8 cellular contexts compared by ENCODE assay signal in genomic region chr13:113820813-113821651, GRCh38. TPM values are rescaled to one million over a fixed set of nuclear protein-coding genes. Genes with fewer than 3 reads are reported as not detected.
DNase-seq lines count a peak whose midpoint lies in the region; ATAC-seq and TF ChIP-seq lines count a peak whose summit lies in the region.

No MANE protein-coding gene starts in this region.

- peak overlapping the region; percentile 48 for H3K4me3 Mint-ChIP-seq in mesothelial cell of epicardium

- intact Hi-C loops in aorta (cut with DNase I): no loop called here

- 57 to 60% methylated on average over 54 of the region's 54 CpGs for WGBS in aorta, 2 donors

- no peaks in the 10 kb centered on the region for H3K27me3 Mint-ChIP-seq in mesothelial cell of epicardium (ENCODE audit: low read depth)

- peaks cover 27% of the 10 kb centered on the region for H3K4me1 Mint-ChIP-seq in mesothelial cell of epicardium

- no peak for TF ChIP-seq CTCF in mesothelial cell of epicardium (IDR thresholded peaks at IDR 0.05; ENCODE audit: unreplicated experiment)

- in situ Hi-C loops in Caki2 (cut with HindIII; ENCODE audit: low pct_unique_long_range_greater_than_20kb, low sequenced_read_pairs): no loop called here

- no peak overlapping the region for H3K4me3 ChIP-seq in duodenal mucosa (ENCODE audit: low read depth in 1 of 2, low read length in 2 of 2)
- no peak overlapping the region for H3K4me3 ChIP-seq in aorta (ENCODE audit: low read length in 2 of 2)

- peak overlapping the region; percentile 97 for H3K27ac Mint-ChIP-seq in mesothelial cell of epicardium

- DNase-seq in Caki2 (ENCODE audit: low read depth): peak; percentile 76
- peak; percentile 88 for DNase-seq in NCI-H345 (lab: John Stamatoyannopoulos, UW)
- DNase-seq in mesothelial cell of epicardium (ENCODE audit: low spot score in 2 of 2, unreplicated experiment in 2 of 2): no peak
- DNase-seq in aorta: peak; percentile 80 to 88
- DNase-seq in RKO (ENCODE audit: low spot score): no peak

- peak; percentile 55 for ATAC-seq in aorta (ENCODE audit: low FRiP score)
- no peak for ATAC-seq in GM21723 (IDR thresholded peaks at IDR 0.05; ENCODE audit: unreplicated experiment)
- ATAC-seq in HG02678 (IDR thresholded peaks at IDR 0.05; ENCODE audit: unreplicated experiment): no peak

- H3K36me3 ChIP-seq in duodenal mucosa (ENCODE audit: control insufficient read depth in 1 of 2, insufficient read depth in 2 of 2, low read length in 2 of 2): peaks cover 17 to 48% of the 10 kb centered on the region in 2 donors
- H3K36me3 ChIP-seq in aorta (ENCODE audit: control insufficient read depth in 1 of 2, insufficient read depth in 2 of 2, low read length in 1 of 2): peaks cover 0 to 8% of the 10 kb centered on the region in 2 donors

- H3K9ac ChIP-seq in duodenal mucosa (ENCODE audit: low read depth in 1 of 2, low read length in 2 of 2): no peak overlapping the region

- no peaks in the 10 kb centered on the region for H3K9me3 Mint-ChIP-seq in mesothelial cell of epicardium

- H3K27ac ChIP-seq in duodenal mucosa (ENCODE audit: low read depth, low read length) (peak overlapping the region; percentile 66), aorta (ENCODE audit: low read depth in 1 of 2, low read length in 2 of 2) (peak overlapping the region in 1 of 2 donors; percentile 9)

- peaks cover 14% of the 10 kb centered on the region for H3K36me3 Mint-ChIP-seq in mesothelial cell of epicardium

- H3K9me3 ChIP-seq in duodenal mucosa (ENCODE audit: control insufficient read depth in 1 of 2, low read length in 2 of 2): no peaks in the 10 kb centered on the region
- H3K9me3 ChIP-seq in aorta (ENCODE audit: control insufficient read depth, low read length): no peaks in the 10 kb centered on the region

- H3K4me1 ChIP-seq in duodenal mucosa (ENCODE audit: control insufficient read depth in 1 of 2, insufficient read depth in 2 of 2, low read length in 2 of 2) (peaks cover 8 to 18% of the 10 kb centered on the region in 2 donors), aorta (ENCODE audit: control insufficient read depth in 1 of 2, insufficient read depth in 2 of 2, low read length in 2 of 2) (no peaks in the 10 kb centered on the region)

- no peaks in the 10 kb centered on the region for H3K27me3 ChIP-seq in duodenal mucosa (ENCODE audit: control insufficient read depth in 1 of 2, insufficient read depth in 2 of 2, low read length in 2 of 2)
- H3K27me3 ChIP-seq in aorta (ENCODE audit: control insufficient read depth in 1 of 2, insufficient read depth in 2 of 2, low read length in 1 of 2): no peaks in the 10 kb centered on the region

RNA-seq across cellular contexts. Expression of gene GAS6, which starts 42.8 kb away (rescaled TPM):
- total RNA-seq in Caki2 (2014; rRNA removed; shearing (Covaris generic); ENCODE audit: low replicate concordance): 25.1 and 29.4 TPM in 2 replicates
- total RNA-seq in mesothelial cell of epicardium: 67.4 to 74.1 TPM (median 71.5 TPM) in 3 replicates
- total RNA-seq in aorta: 100 to 1,000 TPM; 317 to 348 TPM
- 100 to 1,000 TPM; 244 to 509 TPM for polyA plus RNA-seq in aorta

Comparison
In these comparisons a context has a peak if more than half of its experiments do, and no peak if none do; other contexts are left out.
1. DNase-seq: peak in Caki2 (single experiment), NCI-H345 (single experiment) and aorta (2 of 2); none in mesothelial cell of epicardium (0 of 2) and RKO (single experiment).